ENCODE assay signal across 8 cellular contexts in the genomic region with DNA sequence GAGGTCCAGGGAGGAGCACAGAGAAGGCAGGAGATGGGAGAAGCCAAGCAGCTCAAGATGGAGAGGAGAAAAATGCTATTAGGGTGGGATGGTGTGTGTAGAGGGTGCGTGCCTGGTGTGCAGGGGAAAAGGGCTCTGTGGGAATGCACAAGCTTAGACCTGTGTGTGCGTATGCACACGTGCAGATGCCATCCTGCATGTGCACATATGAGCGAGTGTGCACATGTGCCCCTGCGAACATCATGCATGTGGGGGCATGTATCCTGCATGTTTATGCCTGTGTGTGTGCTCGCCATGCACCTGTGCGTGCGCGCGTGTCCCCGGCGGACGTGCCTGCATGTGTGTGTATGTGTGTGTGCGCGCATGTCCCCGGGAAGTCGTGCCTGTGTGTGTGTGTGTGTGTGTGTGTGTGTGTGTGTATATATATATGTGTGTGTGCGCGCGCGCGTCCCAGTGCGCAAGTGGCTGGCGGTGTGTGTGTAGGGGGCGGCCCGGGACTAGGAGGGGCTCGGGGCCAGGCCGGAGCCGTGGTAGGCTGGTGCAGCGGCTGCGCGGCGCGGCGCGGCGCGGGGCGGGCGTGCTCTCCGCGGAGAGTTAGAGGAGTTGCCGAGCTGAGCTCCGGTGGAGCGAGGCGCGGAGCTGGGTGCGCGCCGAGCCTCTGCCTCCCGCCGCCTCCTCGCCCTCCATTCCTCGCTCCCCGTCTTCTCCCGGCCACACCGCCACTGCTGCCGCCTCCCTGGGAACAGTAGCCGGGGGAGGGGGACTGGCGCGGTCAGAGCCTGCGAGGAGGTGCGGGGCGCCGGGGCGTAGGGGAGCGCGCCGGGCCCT. TPM values are rescaled to one million over a fixed set of nuclear protein-coding genes. Genes with fewer than 3 reads are reported as not detected.
DNase-seq lines count a peak whose midpoint lies in the region; ATAC-seq and TF ChIP-seq lines count a peak whose summit lies in the region.

A gene (plus strand): TSS at position 601 of the 828 bp plus-strand sequence. CDS start 38,986 bp downstream, outside the sequence.

- peak within 1 kb of the TSS; percentile 76 for H3K4me3 Mint-ChIP-seq in WTC11
- H3K4me3 Mint-ChIP-seq in T-helper 2 cell treated with Interferon-gamma antibody and Interleukin-4, amounts not matched to agents 5 μg/mL and 100 μg/mL, for 36 hours: no peak within 1 kb of the TSS

- H3K36me3 Mint-ChIP-seq in WTC11: no peaks in the 10 kb centered on the region
- H3K36me3 Mint-ChIP-seq in T-helper 2 cell treated with Interferon-gamma antibody and Interleukin-4, amounts not matched to agents 5 μg/mL and 100 μg/mL, for 36 hours (ENCODE audit: low read depth): no peaks in the 10 kb centered on the region

- H3K36me3 ChIP-seq in right atrium auricular region: no peaks in the 10 kb centered on the region
- no peaks in the 10 kb centered on the region for H3K36me3 ChIP-seq in psoas muscle (ENCODE audit: insufficient read depth in 1 of 2, low read depth in 1 of 2)

- no peak within 1 kb of the TSS for H3K27ac Mint-ChIP-seq in WTC11
- no peak within 1 kb of the TSS for H3K27ac Mint-ChIP-seq in T-helper 2 cell treated with Interferon-gamma antibody and Interleukin-4, amounts not matched to agents 5 μg/mL and 100 μg/mL, for 36 hours

- peaks cover 0 to 67% of the 10 kb centered on the region in 2 donors for H3K4me1 ChIP-seq in right atrium auricular region
- H3K4me1 ChIP-seq in psoas muscle: peaks cover 26% of the 10 kb centered on the region

- DNase-seq in GM03348 (ENCODE audit: low spot score) (peak; percentile 53), WTC11 (ENCODE audit: low spot score) (peak; percentile 64), right atrium auricular region (ENCODE audit: low spot score) (no peak), psoas muscle (peak in 1 of 2 donors; percentile 71), DMS153 treated with DMSO at 0.1 percent for 48 hours (lab: John Stamatoyannopoulos, UW; ENCODE audit: unreplicated experiment) (no peak), ureter (ENCODE audit: low spot score) (no peak)
- no peak for DNase-seq in T-helper 2 cell treated with Interferon-gamma antibody and Interleukin-4, amounts not matched to agents 5 μg/mL and 100 μg/mL, for 36 hours (ENCODE audit: low spot score)
- no peak for DNase-seq in activated naive CD4-positive, alpha-beta T cell (lab: John Stamatoyannopoulos, UW)

- CTCF ChIA-PET in WTC11 (lab: Charles Lee): interaction anchor here (1.1 to 4.3 kb wide), 6 partner anchors 18 to 136 kb away, joined by 4 to 17 read pairs (median 6); no protein-coding TSS in a partner anchor

- no peaks in the 10 kb centered on the region for H3K9me3 Mint-ChIP-seq in WTC11
- no peaks in the 10 kb centered on the region for H3K9me3 Mint-ChIP-seq in T-helper 2 cell treated with Interferon-gamma antibody and Interleukin-4, amounts not matched to agents 5 μg/mL and 100 μg/mL, for 36 hours

- intact Hi-C loops in psoas muscle (cut with DNase I): loop anchor here in 1 of 2 donors (5.0 to 10.0 kb wide), 2 partner anchors 39 to 61 kb away; no protein-coding TSS in a partner anchor

- peaks cover 46% of the 10 kb centered on the region for H3K27me3 Mint-ChIP-seq in WTC11 (ENCODE audit: low read depth)
- peaks cover 29% of the 10 kb centered on the region for H3K27me3 Mint-ChIP-seq in T-helper 2 cell treated with Interferon-gamma antibody and Interleukin-4, amounts not matched to agents 5 μg/mL and 100 μg/mL, for 36 hours (ENCODE audit: low read depth)

- H3K4me1 Mint-ChIP-seq in WTC11: peaks cover 24% of the 10 kb centered on the region
- no peaks in the 10 kb centered on the region for H3K4me1 Mint-ChIP-seq in T-helper 2 cell treated with Interferon-gamma antibody and Interleukin-4, amounts not matched to agents 5 μg/mL and 100 μg/mL, for 36 hours (ENCODE audit: low read depth)

- H3K27ac ChIP-seq in right atrium auricular region (peak within 1 kb of the TSS; percentile 62 to 78), psoas muscle (peak within 1 kb of the TSS; percentile 87)

- peak within 1 kb of the TSS; percentile 35 to 61 for H3K4me3 ChIP-seq in right atrium auricular region
- H3K4me3 ChIP-seq in psoas muscle: peak within 1 kb of the TSS; percentile 68

- ATAC-seq in WTC11: peak; percentile 42
- peak; percentile 14 to 34 (median 30) for ATAC-seq in psoas muscle

- H3K27me3 ChIP-seq in right atrium auricular region (no peaks in the 10 kb centered on the region), psoas muscle (ENCODE audit: insufficient read depth in 3 of 3, low read length in 2 of 3) (no peaks in the 10 kb centered on the region)

- TF ChIP-seq CTCF in WTC11 (IDR thresholded peaks at IDR 0.05): no peak
- TF ChIP-seq CTCF in right atrium auricular region (IDR thresholded peaks at IDR 0.05): no peak
- TF ChIP-seq CTCF in psoas muscle (IDR thresholded peaks at IDR 0.05): no peak

- POLR2A ChIA-PET in WTC11 (lab: Charles Lee): interaction anchor here (0.9 to 1.4 kb wide), 2 partner anchors 13 to 18 kb away, joined by 3 to 4 read pairs; no protein-coding TSS in a partner anchor

- H3K9me3 ChIP-seq in right atrium auricular region (no peaks in the 10 kb centered on the region), psoas muscle (no peaks in the 10 kb centered on the region)

- 7 to 19% (median 11%) methylated on average over 33 to 69 of the region's 69 CpGs for WGBS in psoas muscle, 3 donors

TF ChIP-seq in WTC11, 78 proteins besides CTCF, POLR2A, EP300 and RAD21:
- TF ChIP-seq ZNF219 (CRISPR knock-in tag; IDR thresholded peaks at IDR 0.05; ENCODE audit: borderline replicate concordance): no peak
- peak; percentile 41; the same call in 1 of the 2 replicates for TF ChIP-seq FOXP1 (CRISPR knock-in tag; IDR thresholded peaks at IDR 0.05; ENCODE audit: borderline replicate concordance)

RNA-seq across cellular contexts. Expression of the gene that starts here (rescaled TPM):
- total RNA-seq in WTC11 (2021) (2.2 to 2.3 TPM (median 2.3 TPM) in 3 replicates), right atrium auricular region (10 to 100 TPM; 12.0 to 17.3 TPM), psoas muscle (10 to 100 TPM in 3 of 4 donors, 1 to 10 TPM in 1; 9.4 to 31.0 (median 23.4) TPM), ureter (1.6 TPM)
- 10 to 100 TPM in 2 of 3 donors, 1 to 10 TPM in 1; 5.2 to 42.7 (median 13.6) TPM for polyA plus RNA-seq in psoas muscle

Comparison
In these comparisons a context has a peak if more than half of its experiments do, and no peak if none do; other contexts are left out.
1. DNase-seq: peak in GM03348 (single experiment) and WTC11 (single experiment); none in right atrium auricular region (single experiment), DMS153 treated with DMSO at 0.1 percent for 48 hours (single experiment), T-helper 2 cell treated with Interferon-gamma antibody and Interleukin-4, amounts not matched to agents 5 μg/mL and 100 μg/mL, for 36 hours (single experiment), ureter (single experiment) and activated naive CD4-positive, alpha-beta T cell (0 of 4).